Comparison of ENCODE assay signal across 27 cellular contexts in genomic region chr4:108685036-108685686, GRCh38. TPM values are rescaled to one million over a fixed set of nuclear protein-coding genes. Genes with fewer than 3 reads are reported as not detected.
DNase-seq lines count a peak whose midpoint lies in the region; ATAC-seq, FAIRE-seq and TF ChIP-seq lines count a peak whose summit lies in the region.
"Had no signal": no experiment of that assay in that cellular context is flagged by ENCODE, and none has a peak within 500 bp of the region (broad histone marks: within the 10 kb centered on the region; RNA-seq: fewer than 3 reads in every experiment).

No MANE protein-coding gene starts in this region.

- H3K4me3 ChIP-seq in GM23248 (no peak overlapping the region), astrocyte (ENCODE audit: insufficient read depth, low read depth, low read length) (no peak overlapping the region)
- H3K4me3 ChIP-seq: lower lobe of right lung, right lobe of liver, stomach, transverse colon had no signal

- no peak overlapping the region for H2AFZ ChIP-seq in GM23248
- no peak overlapping the region for H2AFZ ChIP-seq in astrocyte (ENCODE audit: low read depth, low read length)
- H2AFZ ChIP-seq: parathyroid adenoma had no signal

- no peaks in the 10 kb centered on the region for H3K79me2 ChIP-seq in GM23248 (ENCODE audit: insufficient read depth)
- no peaks in the 10 kb centered on the region for H3K79me2 ChIP-seq in astrocyte (ENCODE audit: insufficient read depth, low read length)
- H3K79me2 ChIP-seq: parathyroid adenoma had no signal

- WGBS in GM23248 (ENCODE audit: low coverage in 1 of 2, low lambda C conversion rate in 2 of 2, missing lambda C conversion rate in 2 of 2), 2 experiments, result 88 to 91% methylated on average over 4 of the region's 4 CpGs

- peaks cover 10% of the 10 kb centered on the region for H3K4me1 Mint-ChIP-seq in astrocyte (ENCODE audit: low read depth, unreplicated experiment)
- H3K4me1 Mint-ChIP-seq: WTC11 had no signal

- no peaks in the 10 kb centered on the region for H3K9me3 Mint-ChIP-seq in astrocyte (ENCODE audit: unreplicated experiment)
- H3K9me3 Mint-ChIP-seq: activated T-helper 1 cell treated with anti-CD3 and anti-CD28 coated beads, Interleukin-12 subunit alpha, Interleukin-12 subunit beta, Interleukin-2, Interleukin-4 antibody, amounts not matched to agents 30 ng/mL and 10 ng/mL and 1 ng/mL, durations not matched to agents 14 hours and 24 hours and 36 hours; neural crest cell; WTC11 had no signal

- H3K36me3 Mint-ChIP-seq in astrocyte (ENCODE audit: low read depth, unreplicated experiment), result no peaks in the 10 kb centered on the region
- H3K36me3 Mint-ChIP-seq: WTC11 had no signal

- H3K36me3 ChIP-seq in GM23248 (ENCODE audit: low read depth) (no peaks in the 10 kb centered on the region), astrocyte (ENCODE audit: insufficient read depth, low read length) (no peaks in the 10 kb centered on the region)
- H3K36me3 ChIP-seq: lower lobe of right lung, right lobe of liver, stomach, transverse colon had no signal

- DNase-seq in GM23248, result peak; percentile 16
- no peak for DNase-seq in astrocyte (ENCODE audit: low read depth)
- DNase-seq in fibroblast of gingiva (ENCODE audit: low read depth), result peak; percentile 14
- DNase-seq in renal cortical epithelial cell (ENCODE audit: low read depth), result peak; percentile 73
- DNase-seq in AG08396 (ENCODE audit: low spot score), result no peak
- DNase-seq in NCI-H1930 (lab: John Stamatoyannopoulos, UW), result no peak
- DNase-seq: activated CD4-positive, alpha-beta T cell treated with anti-CD3 and anti-CD28 coated beads, Interleukin-2, amount 50 U/mL, for 1 hour; activated naive CD4-positive, alpha-beta T cell treated with anti-CD3 and anti-CD28 coated beads, Interleukin-2, amount 50 U/mL, for 16 hours; aorta; hypothalamus; lower lobe of right lung; NCI-H1417 treated with DMSO at 0.1 percent for 48 hours; NCI-H510A treated with DMSO at 0.1 percent for 48 hours; right lobe of liver; SHP77; stimulated activated CD4-positive, alpha-beta T cell treated with anti-CD3 and anti-CD28 coated beads, Interleukin-15, amount 100 ng/mL, for 24 hours; stomach; T1000; transverse colon had no signal

- H3K9ac ChIP-seq in GM23248 (no peak overlapping the region), astrocyte (ENCODE audit: low read length) (no peak overlapping the region)
- H3K9ac ChIP-seq: parathyroid adenoma had no signal

- no peaks in the 10 kb centered on the region for H3K9me3 ChIP-seq in GM23248 (ENCODE audit: low read depth)
- no peaks in the 10 kb centered on the region for H3K9me3 ChIP-seq in astrocyte (ENCODE audit: insufficient read depth, low read depth, low read length)
- H3K9me3 ChIP-seq: lower lobe of right lung, right lobe of liver, stomach, transverse colon had no signal

- H4K20me1 ChIP-seq in GM23248 (ENCODE audit: insufficient read depth) (no peaks in the 10 kb centered on the region), astrocyte (ENCODE audit: insufficient read depth, low read length) (no peaks in the 10 kb centered on the region)

- H3K27me3 ChIP-seq in GM23248 (replicated peaks; ENCODE audit: insufficient read depth) (no peaks in the 10 kb centered on the region), astrocyte (ENCODE audit: insufficient read depth, low read length) (no peaks in the 10 kb centered on the region)
- H3K27me3 ChIP-seq: right lobe of liver, stomach, transverse colon had no signal

- in situ Hi-C loops in GM23248 (cut with MboI), result no loop called here

- H3K4me1 ChIP-seq in GM23248 (ENCODE audit: insufficient read depth) (no peaks in the 10 kb centered on the region), astrocyte (ENCODE audit: insufficient read depth, low read length) (no peaks in the 10 kb centered on the region)
- H3K4me1 ChIP-seq: lower lobe of right lung, parathyroid adenoma, transverse colon had no signal

- no peaks in the 10 kb centered on the region for H3F3A ChIP-seq in GM23248 (ENCODE audit: insufficient read depth)

- H3K9me2 ChIP-seq in GM23248 (ENCODE audit: insufficient read depth), result no peaks in the 10 kb centered on the region

- no peaks in the 10 kb centered on the region for H3K27me3 Mint-ChIP-seq in astrocyte (ENCODE audit: low read depth, unreplicated experiment)

- ATAC-seq in HG02970 (IDR thresholded peaks at IDR 0.05; ENCODE audit: low FRiP score, unreplicated experiment), result no peak
- no peak for ATAC-seq in GM18519 (IDR thresholded peaks at IDR 0.05; ENCODE audit: low FRiP score, unreplicated experiment)
- ATAC-seq: lower lobe of right lung, WTC11 had no signal

- TF ChIP-seq CTCF in astrocyte (IDR thresholded peaks at IDR 0.05; ENCODE audit: insufficient read depth, low read depth, low read length), result no peak

- FAIRE-seq in astrocyte (lab: Jason Lieb, UNC), result no peak
- FAIRE-seq: H54, islet of Langerhans had no signal

- H3K4me2 ChIP-seq in GM23248 (ENCODE audit: unreplicated experiment) (no peak overlapping the region), astrocyte (ENCODE audit: low read length) (no peak overlapping the region)

- H3K27ac ChIP-seq in GM23248, result no peak overlapping the region
- no peak overlapping the region for H3K27ac ChIP-seq in astrocyte (ENCODE audit: low read depth, low read length)
- H3K27ac ChIP-seq: lower lobe of right lung, parathyroid adenoma, right lobe of liver, stomach, transverse colon had no signal

- H3K27ac Mint-ChIP-seq in astrocyte (ENCODE audit: unreplicated experiment), result peak overlapping the region; percentile 71
- H3K27ac Mint-ChIP-seq: activated T-helper 1 cell treated with anti-CD3 and anti-CD28 coated beads, Interleukin-12 subunit alpha, Interleukin-12 subunit beta, Interleukin-2, Interleukin-4 antibody, amounts not matched to agents 30 ng/mL and 10 ng/mL and 1 ng/mL, durations not matched to agents 14 hours and 24 hours and 36 hours; WTC11 had no signal

- no peak overlapping the region for H3K4me3 Mint-ChIP-seq in astrocyte (ENCODE audit: unreplicated experiment)
- H3K4me3 Mint-ChIP-seq: activated T-helper 1 cell treated with anti-CD3 and anti-CD28 coated beads, Interleukin-12 subunit alpha, Interleukin-12 subunit beta, Interleukin-2, Interleukin-4 antibody, amounts not matched to agents 30 ng/mL and 10 ng/mL and 1 ng/mL, durations not matched to agents 14 hours and 24 hours and 36 hours; neural crest cell; WTC11 had no signal

RNA-seq across cellular contexts. Expression of gene OSTC, which starts 34.8 kb away (rescaled TPM):
- total RNA-seq in GM23248 (2014; rRNA removed; shearing (Covaris generic)), result 319 and 372 TPM in 2 replicates
- 630 and 637 TPM in 2 replicates for polyA plus RNA-seq in GM23248 (2016; fragmentation: Nextera tagmentation; extraction: Ambion mirVana)
- 240 and 251 TPM in 2 replicates for total RNA-seq in astrocyte
- 138 and 354 TPM in 2 replicates for total RNA-seq in renal cortical epithelial cell

Comparison
In these comparisons a context has a peak if more than half of its experiments do, and no peak if none do; other contexts are left out.
1. DNase-seq: peak in GM23248 (single experiment), fibroblast of gingiva (single experiment) and renal cortical epithelial cell (single experiment); none in astrocyte (single experiment), AG08396 (single experiment) and NCI-H1930 (0 of 2).